In genomic region chr12:62248873-62249272, GRCh38 we compare ENCODE assay signal across 26 cellular contexts. TPM values are rescaled to one million over a fixed set of nuclear protein-coding genes. Genes with fewer than 3 reads are reported as not detected.
DNase-seq lines count a peak whose midpoint lies in the region; ATAC-seq and TF ChIP-seq lines count a peak whose summit lies in the region.
"Had no signal": no experiment of that assay in that cellular context is flagged by ENCODE, and none has a peak within 500 bp of the region (broad histone marks: within the 10 kb centered on the region; RNA-seq: fewer than 3 reads in every experiment).

No MANE protein-coding gene starts in this region.

- H3K4me1 ChIP-seq in SJCRH30, result peaks cover 4% of the 10 kb centered on the region; the same call in 1 of the 2 replicates
- H3K4me1 ChIP-seq: BE2C, body of pancreas, Caco-2, HAP-1, prostate gland had no signal

- no peak for TF ChIP-seq CTCF in epithelial cell of esophagus (IDR thresholded peaks at IDR 0.05; ENCODE audit: insufficient read depth, low read depth, low read length, missing control alignments)

- H3K4me3 ChIP-seq in epithelial cell of esophagus (ENCODE audit: low read length) (no peak overlapping the region), SJCRH30 (no peak overlapping the region)
- H3K4me3 ChIP-seq: body of pancreas, HAP-1, lower lobe of right lung, neural progenitor cell, prostate gland, upper lobe of left lung had no signal

- no peaks in the 10 kb centered on the region for H3K9me3 ChIP-seq in SJCRH30 (replicated peaks)
- H3K9me3 ChIP-seq: BE2C, body of pancreas, Caco-2, HAP-1, lower lobe of right lung, prostate gland, upper lobe of left lung had no signal

- H3K27me3 ChIP-seq in SJCRH30, result no peaks in the 10 kb centered on the region
- H3K27me3 ChIP-seq: BE2C, body of pancreas, neural progenitor cell, upper lobe of left lung had no signal

- intact Hi-C loops in left ventricle myocardium superior (cut with micrococcal nuclease), result no loop called here

- DNase-seq in NCI-H146 (lab: John Stamatoyannopoulos, UW) (peak; percentile 1), NCI-H146 treated with DMSO at 0.1 percent for 48 hours (lab: John Stamatoyannopoulos, UW; ENCODE audit: unreplicated experiment) (no peak), OCI-M1 (lab: John Stamatoyannopoulos, UW) (peak; percentile 98), epithelial cell of esophagus (ENCODE audit: low read depth) (peak; percentile 16), renal cortical epithelial cell (ENCODE audit: low read depth) (peak; percentile 48), SJCRH30 (no peak), left ventricle myocardium superior (no peak)
- DNase-seq: 8988T; activated CD4-positive, alpha-beta T cell treated with anti-CD3 and anti-CD28 coated beads, Interleukin-2, amount 10 ng/mL, durations not matched to agents 24 days and 14 days; activated CD8-positive, alpha-beta memory T cell treated with anti-CD3 and anti-CD28 coated beads, Interleukin-2, amount 50 U/mL, for 4 hours; activated naive CD8-positive, alpha-beta T cell treated with anti-CD3 and anti-CD28 coated beads, Interleukin-2, amount 10 ng/mL, durations not matched to agents 7 days and 5 days; BE2C; body of pancreas; DND-41; immature natural killer cell; lower lobe of right lung; NCI-H510A treated with DMSO at 0.1 percent for 48 hours; NK-92 treated with Interleukin-12 subunit alpha and Interleukin-12 subunit beta, amount 100 ng/mL, for 24 hours; small intestine; stimulated activated CD4-positive, alpha-beta T cell treated with anti-CD3 and anti-CD28 coated beads, Interleukin-4, amount 100 ng/mL, for 1 hour; upper lobe of left lung had no signal

- no peak for ATAC-seq in left ventricle myocardium superior
- ATAC-seq in activated CD4-positive, CD25-positive, alpha-beta regulatory T cell treated with anti-CD3 and anti-CD28 coated beads, Interleukin-2, amount 50 U/mL, for 24 hours, result no peak
- ATAC-seq: body of pancreas, lower lobe of right lung had no signal

- H3K27ac ChIP-seq in SJCRH30, result no peak overlapping the region
- H3K27ac ChIP-seq: body of pancreas, lower lobe of right lung, neural progenitor cell, prostate gland, upper lobe of left lung had no signal

- no peaks in the 10 kb centered on the region for H3K36me3 ChIP-seq in SJCRH30
- H3K36me3 ChIP-seq: BE2C, HAP-1, lower lobe of right lung, neural progenitor cell, prostate gland, upper lobe of left lung had no signal

RNA-seq across cellular contexts. Expression of gene USP15, which starts 11.3 kb away (rescaled TPM):
- 50.2 and 62.7 TPM in 2 replicates for total RNA-seq in renal cortical epithelial cell
- 35.5 and 36.6 TPM in 2 replicates for total RNA-seq in SJCRH30 (2014; rRNA removed; shearing (Covaris generic))
- 53.5 TPM for total RNA-seq in left ventricle myocardium superior

Comparison
In these comparisons a context has a peak if more than half of its experiments do, and no peak if none do; other contexts are left out.
1. DNase-seq: peak in NCI-H146 (single experiment), OCI-M1 (single experiment), epithelial cell of esophagus (single experiment) and renal cortical epithelial cell (single experiment); none in NCI-H146 treated with DMSO at 0.1 percent for 48 hours (single experiment), SJCRH30 (0 of 2) and left ventricle myocardium superior (single experiment).